Comparison of ENCODE assay signal across 1 cellular context in genomic region chr10:63703740-63704345, GRCh38.
TF ChIP-seq lines count a peak whose summit lies in the region.

No MANE protein-coding gene starts in this region.

TF ChIP-seq in K562, 482 proteins besides CTCF, POLR2A, EP300 and RAD21 (continued from another document):
- TF ChIP-seq HMGXB4 (CRISPR knock-in tag; IDR thresholded peaks at IDR 0.05) (no peak), BCOR (IDR thresholded peaks at IDR 0.05) (no peak), AFF1 (IDR thresholded peaks at IDR 0.05; ENCODE audit: low read depth in 1 of 2, partially characterized antibody in 2 of 2) (no peak), TCF15 (CRISPR knock-in tag; IDR thresholded peaks at IDR 0.05) (no peak), SAFB (IDR thresholded peaks at IDR 0.05; ENCODE audit: borderline replicate concordance, low read depth, low read length) (no peak), RAD51 (IDR thresholded peaks at IDR 0.05; ENCODE audit: borderline replicate concordance, low read depth) (no peak), ZNF76 (CRISPR knock-in tag; IDR thresholded peaks at IDR 0.05; ENCODE audit: borderline replicate concordance) (0 out of 2 replicates have a peak, but pooled peaks have one; percentile 18), KAT2B (IDR thresholded peaks at IDR 0.05; ENCODE audit: low read depth, low read length) (no peak), POU5F1 (IDR thresholded peaks at IDR 0.05; ENCODE audit: borderline replicate concordance, low read depth, low read length, partially characterized antibody) (no peak), NR1H2 (CRISPR knock-in tag; IDR thresholded peaks at IDR 0.05) (no peak), STAG1 (CRISPR knock-in tag; IDR thresholded peaks at IDR 0.05; ENCODE audit: borderline replicate concordance) (no peak)
